In the genomic region with DNA sequence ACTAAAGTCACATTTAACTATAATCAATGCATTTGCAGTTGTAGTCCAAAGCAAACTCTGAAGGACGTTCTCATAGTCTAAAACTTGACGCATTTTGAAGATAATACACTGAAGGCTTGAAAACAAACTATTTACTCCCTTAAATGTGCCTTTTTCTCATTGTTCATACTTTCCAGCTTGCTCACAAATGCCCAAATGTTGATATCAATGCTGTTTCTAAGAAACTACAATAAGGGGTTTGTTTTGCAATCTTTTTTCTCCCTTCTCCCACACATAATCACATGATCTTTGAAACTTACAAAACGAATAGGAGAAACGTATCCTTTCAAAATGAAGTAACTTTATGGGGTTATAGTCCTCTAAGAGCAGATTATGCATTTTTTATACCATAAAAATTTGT, we compare ENCODE assay signal across 24 cellular contexts.
DNase-seq lines count a peak whose midpoint lies in the region; ATAC-seq and TF ChIP-seq lines count a peak whose summit lies in the region.
"Had no signal": no experiment of that assay in that cellular context is flagged by ENCODE, and none has a peak within 500 bp of the region (broad histone marks: within the 10 kb centered on the region; RNA-seq: fewer than 3 reads in every experiment).

No MANE protein-coding gene starts in this region.

- H2AFZ ChIP-seq in smooth muscle cell (ENCODE audit: low read depth), result peak overlapping the region; percentile 42
- H2AFZ ChIP-seq: neural progenitor cell had no signal

- DNase-seq in GM03348 (ENCODE audit: low spot score), result peak; percentile 6
- DNase-seq in fibroblast of villous mesenchyme (ENCODE audit: low read depth), result peak; percentile 38
- DNase-seq in smooth muscle cell (lab: John Stamatoyannopoulos, UW; ENCODE audit: unreplicated experiment), result no peak
- DNase-seq in NCI-H2107 treated with DMSO at 0.1 percent for 48 hours (lab: John Stamatoyannopoulos, UW; ENCODE audit: unreplicated experiment), result no peak
- DNase-seq in T-helper 2 cell, result no peak
- DNase-seq: activated CD4-positive, alpha-beta memory T cell treated with anti-CD3 and anti-CD28 coated beads for 36 hours; activated gamma-delta T cell treated with Interleukin-2 at 50 U/mL for 16 hours; adrenal gland; DMS79 treated with DMSO at 0.1 percent for 48 hours; head of caudate nucleus; left lung; mucosa of descending colon; NCI-H1417 treated with DMSO at 0.1 percent for 48 hours; NCI-H2171; SHP77; stimulated activated naive CD4-positive, alpha-beta T cell treated with Interleukin-2 at 50 U/mL for 16 hours; T-helper 1 cell; tibial artery had no signal

- H3K4me3 ChIP-seq in fibroblast of villous mesenchyme (ENCODE audit: low read depth, low read length), result no peak overlapping the region
- no peak overlapping the region for H3K4me3 ChIP-seq in smooth muscle cell
- H3K4me3 ChIP-seq: adrenal gland, left lung, mucosa of descending colon, neural progenitor cell, prostate gland, skin epidermis, tibial artery had no signal

- no peaks in the 10 kb centered on the region for H3F3A ChIP-seq in smooth muscle cell (ENCODE audit: low read depth)

- no peaks in the 10 kb centered on the region for H3K9me3 ChIP-seq in smooth muscle cell (replicated peaks; ENCODE audit: low read depth)
- H3K9me3 ChIP-seq: adrenal gland, left lung, mucosa of descending colon, prostate gland, tibial artery had no signal

- H3K4me1 ChIP-seq in smooth muscle cell (ENCODE audit: low read depth), result no peaks in the 10 kb centered on the region
- H3K4me1 ChIP-seq: adrenal gland, left lung, neural progenitor cell, tibial artery had no signal

- ATAC-seq in HG03565 (IDR thresholded peaks at IDR 0.05; ENCODE audit: unreplicated experiment), result no peak
- ATAC-seq: left lung, mucosa of descending colon had no signal

- H3K36me3 ChIP-seq in smooth muscle cell (ENCODE audit: low read depth), result no peaks in the 10 kb centered on the region
- H3K36me3 ChIP-seq: adrenal gland, neural progenitor cell, prostate gland, tibial artery had no signal

- no peak overlapping the region for H3K9ac ChIP-seq in smooth muscle cell (ENCODE audit: low read depth)
- H3K9ac ChIP-seq: neural progenitor cell had no signal

- no peaks in the 10 kb centered on the region for H4K20me1 ChIP-seq in smooth muscle cell (ENCODE audit: low read depth)

- H3K79me2 ChIP-seq in smooth muscle cell (ENCODE audit: low read depth), result no peaks in the 10 kb centered on the region

- no peaks in the 10 kb centered on the region for H3K27me3 ChIP-seq in smooth muscle cell (ENCODE audit: low read depth)
- H3K27me3 ChIP-seq: adrenal gland, left lung, neural progenitor cell, tibial artery had no signal

- TF ChIP-seq CTCF in VCaP (conservative IDR thresholded peaks at IDR 0.05), result no peak
- TF ChIP-seq CTCF in fibroblast of villous mesenchyme (IDR thresholded peaks at IDR 0.05; ENCODE audit: insufficient read depth, low read depth, low read length), result no peak
- TF ChIP-seq CTCF in smooth muscle cell (IDR thresholded peaks at IDR 0.05; ENCODE audit: borderline replicate concordance, insufficient read depth, poor library complexity, severe bottlenecking), result no peak

- WGBS in smooth muscle cell (ENCODE audit: low lambda C conversion rate), result 58% methylated on average over 4 of the region's 4 CpGs

- no peak overlapping the region for H3K4me2 ChIP-seq in smooth muscle cell
- H3K4me2 ChIP-seq: neural progenitor cell had no signal

- H3K27ac ChIP-seq in VCaP (peak overlapping the region; percentile 12; the same call in 1 of the 2 replicates), smooth muscle cell (ENCODE audit: low read depth) (no peak overlapping the region)
- H3K27ac ChIP-seq: adrenal gland, epithelial cell of prostate, left lung, neural progenitor cell, tibial artery had no signal

Comparison
In these comparisons a context has a peak if more than half of its experiments do, and no peak if none do; other contexts are left out.
1. DNase-seq: peak in GM03348 (single experiment) and fibroblast of villous mesenchyme (single experiment); none in smooth muscle cell (single experiment), NCI-H2107 treated with DMSO at 0.1 percent for 48 hours (single experiment) and T-helper 2 cell (0 of 5).